In the genomic region with DNA sequence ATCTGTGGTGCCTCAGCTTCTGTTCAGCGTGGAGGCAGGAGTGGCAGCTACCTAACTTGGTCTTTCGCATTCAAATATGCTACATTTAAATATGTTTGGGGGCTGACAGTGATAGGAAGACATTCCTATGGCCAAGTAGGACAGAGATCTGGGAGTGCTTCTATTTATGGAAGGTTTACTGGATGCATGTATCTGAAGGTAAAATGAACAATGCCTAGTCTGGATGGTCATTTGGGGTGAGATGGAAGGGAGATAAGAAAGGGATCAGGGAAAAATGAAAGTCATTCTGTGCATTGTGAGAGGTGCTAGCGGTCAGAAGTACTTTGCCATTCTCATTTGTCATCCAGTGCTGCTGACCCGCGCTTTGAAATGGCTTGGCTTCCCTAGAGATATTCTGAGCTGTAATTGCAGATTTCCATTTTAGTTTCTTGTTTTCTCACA, we compare ENCODE assay signal across 28 cellular contexts.
DNase-seq lines count a peak whose midpoint lies in the region; ATAC-seq and TF ChIP-seq lines count a peak whose summit lies in the region.
"Had no signal": no experiment of that assay in that cellular context is flagged by ENCODE, and none has a peak within 500 bp of the region (broad histone marks: within the 10 kb centered on the region; RNA-seq: fewer than 3 reads in every experiment).

No MANE protein-coding gene starts in this region.

- H2BK5ac ChIP-seq in H9 (ENCODE audit: insufficient read length, low read length): no peak overlapping the region

- peak overlapping the region; percentile 39 to 67 for H3K4me3 Mint-ChIP-seq in H9
- H3K4me3 Mint-ChIP-seq: activated CD8-positive, alpha-beta T cell treated with anti-CD3 and anti-CD28 coated beads for 36 hours; activated naive CD4-positive, alpha-beta T cell treated with anti-CD3 and anti-CD28 coated beads, Interleukin-2, amount 50 U/mL, for 24 hours; activated T-helper 17 cell treated with anti-CD3 and anti-CD28 coated beads, Interleukin-2, amount 50 U/mL, for 72 hours; B cell; endodermal cell; mesothelial cell of epicardium; naive B cell; stimulated activated naive CD8-positive, alpha-beta T cell treated with anti-CD3 and anti-CD28 coated beads, Interleukin-15, Interleukin-2, amounts not matched to agents 100 ng/mL and 50 ng/mL, for 24 hours had no signal

- no peak overlapping the region for H4K91ac ChIP-seq in H9 (ENCODE audit: insufficient read length, low read depth, low read length)

- H3K14ac ChIP-seq in H9 (ENCODE audit: insufficient read depth, low read length): no peak overlapping the region

- no peak for TF ChIP-seq EP300 in ovary (IDR thresholded peaks at IDR 0.05)

- no peaks in the 10 kb centered on the region for H3K79me1 ChIP-seq in H9 (ENCODE audit: insufficient read depth, low read depth, low read length, poor library complexity, severe bottlenecking)

- no TSS peak for BruUV-seq in PC-9 (replicated peaks; lab: Mats Ljungman, UMichigan)

- no peak overlapping the region for H2BK120ac ChIP-seq in H9 (ENCODE audit: low read depth, low read length, poor library complexity, severe bottlenecking)

- H3K9ac ChIP-seq in H9 (ENCODE audit: extremely low read depth, insufficient read length, low read length): no peak overlapping the region
- H3K9ac ChIP-seq: SK-N-SH had no signal

- peaks cover 39 to 42% of the 10 kb centered on the region in 2 experiments for H3K4me1 Mint-ChIP-seq in H9
- H3K4me1 Mint-ChIP-seq: activated naive CD4-positive, alpha-beta T cell treated with anti-CD3 and anti-CD28 coated beads, Interleukin-2, amount 50 U/mL, for 24 hours had no signal

- no peak overlapping the region for H3K18ac ChIP-seq in H9 (ENCODE audit: insufficient read length, low read depth, low read length)

- H2BK12ac ChIP-seq in H9 (ENCODE audit: insufficient read length, low read depth, low read length): no peak overlapping the region

- H3K36me3 ChIP-seq in ACC112 (ENCODE audit: insufficient read depth, low read length): no peaks in the 10 kb centered on the region
- no peaks in the 10 kb centered on the region for H3K36me3 ChIP-seq in ovary
- H3K36me3 ChIP-seq in PC-9 (ENCODE audit: low read depth): no peaks in the 10 kb centered on the region
- H3K36me3 ChIP-seq: esophagus squamous epithelium, left ventricle myocardium inferior, transverse colon had no signal

- H3K27me3 ChIP-seq in ACC112 (ENCODE audit: insufficient read depth, low read length) (no peaks in the 10 kb centered on the region), H9 (ENCODE audit: insufficient read depth, low read length) (no peaks in the 10 kb centered on the region), layer of hippocampus (ENCODE audit: control insufficient read depth, insufficient read depth, low read length) (no peaks in the 10 kb centered on the region), ovary (no peaks in the 10 kb centered on the region), PC-9 (ENCODE audit: insufficient read depth, low read depth) (no peaks in the 10 kb centered on the region)
- H3K27me3 ChIP-seq: esophagus squamous epithelium, transverse colon had no signal

- H3K36me3 Mint-ChIP-seq in H9 (ENCODE audit: insufficient read depth in 1 of 3, low read depth in 3 of 3): 0 out of 7 replicates have a peak, but pooled peaks cover 0 to 2% (median 0%) of the 10 kb centered on the region in 3 experiments
- H3K36me3 Mint-ChIP-seq: activated naive CD4-positive, alpha-beta T cell treated with anti-CD3 and anti-CD28 coated beads, Interleukin-2, amount 50 U/mL, for 24 hours; mesothelial cell of epicardium; naive B cell had no signal

- TF ChIP-seq CTCF in H9 (conservative IDR thresholded peaks at IDR 0.05): no peak
- no peak for TF ChIP-seq CTCF in ovary (IDR thresholded peaks at IDR 0.05)
- TF ChIP-seq CTCF in PC-9 (conservative IDR thresholded peaks at IDR 0.05): no peak

- no peak overlapping the region for H3K23ac ChIP-seq in H9 (ENCODE audit: insufficient read length, low read depth, low read length)

- H4K20me1 ChIP-seq in H9 (ENCODE audit: control insufficient read depth, insufficient read depth, insufficient read length) (no peaks in the 10 kb centered on the region), PC-9 (ENCODE audit: insufficient read depth) (no peaks in the 10 kb centered on the region)

- H2AFZ ChIP-seq in ACC112 (ENCODE audit: low read length, unreplicated experiment) (peak overlapping the region; percentile 50), H9 (ENCODE audit: low read length) (no peak overlapping the region), PC-9 (no peak overlapping the region)

- no peak overlapping the region for H4K8ac ChIP-seq in H9 (replicated peaks; ENCODE audit: insufficient read length, low read depth, low read length)

- no peak overlapping the region for H2BK15ac ChIP-seq in H9 (ENCODE audit: low read depth, low read length)

- no peak for TF ChIP-seq POLR2A in ovary (IDR thresholded peaks at IDR 0.05)

- no peak overlapping the region for H3K4ac ChIP-seq in H9 (ENCODE audit: low read depth, low read length)

- no peak overlapping the region for H4K5ac ChIP-seq in H9 (ENCODE audit: insufficient read length, low read depth, low read length)

- H3K56ac ChIP-seq in H9 (ENCODE audit: insufficient read length, low read depth, low read length): no peak overlapping the region

- H3K9me3 ChIP-seq in H9 (ENCODE audit: control insufficient read depth, low read depth, low read length) (no peaks in the 10 kb centered on the region), ovary (no peaks in the 10 kb centered on the region), PC-9 (ENCODE audit: insufficient read depth, low read depth) (no peaks in the 10 kb centered on the region)
- H3K9me3 ChIP-seq: esophagus squamous epithelium, left ventricle myocardium inferior, SK-N-SH, transverse colon had no signal

- no peaks in the 10 kb centered on the region for H3K23me2 ChIP-seq in H9 (ENCODE audit: insufficient read length, low read depth, low read length, poor library complexity, severe bottlenecking)

- POLR2A ChIA-PET in PC-9 (lab: Charles Lee; ENCODE audit: unreplicated experiment): no interaction called here

- H3K27ac Mint-ChIP-seq in H9: peak overlapping the region; percentile 4 to 65 (median 62)
- H3K27ac Mint-ChIP-seq: activated CD8-positive, alpha-beta T cell treated with anti-CD3 and anti-CD28 coated beads for 36 hours; activated naive CD4-positive, alpha-beta T cell treated with anti-CD3 and anti-CD28 coated beads, Interleukin-2, amount 50 U/mL, for 24 hours; activated T-helper 17 cell treated with anti-CD3 and anti-CD28 coated beads, Interleukin-2, amount 50 U/mL, for 72 hours; B cell; endodermal cell; mesothelial cell of epicardium; naive B cell; stimulated activated naive CD8-positive, alpha-beta T cell treated with anti-CD3 and anti-CD28 coated beads, Interleukin-15, Interleukin-2, amounts not matched to agents 100 ng/mL and 50 ng/mL, for 24 hours had no signal

- H3K4me1 ChIP-seq in ACC112 (ENCODE audit: control insufficient read depth, insufficient read depth, low read length, unreplicated experiment): peaks cover 30% of the 10 kb centered on the region
- H3K4me1 ChIP-seq in H9 (ENCODE audit: insufficient read depth, low read length): peaks cover 13% of the 10 kb centered on the region; the same call in 1 of the 2 replicates
- no peaks in the 10 kb centered on the region for H3K4me1 ChIP-seq in ovary (ENCODE audit: insufficient read depth)
- no peaks in the 10 kb centered on the region for H3K4me1 ChIP-seq in PC-9 (replicated peaks; ENCODE audit: insufficient read depth)
- H3K4me1 ChIP-seq: transverse colon had no signal

- WGBS in H9 (ENCODE audit: extremely low coverage, insufficient read length, low lambda C conversion rate): no CpG with 5 or more reads among the region's 5 CpGs
- 72 to 88% (median 88%) methylated on average over 5 of the region's 5 CpGs for whole genome bisulfite sequencing in ovary, 3 donors

- H3K4me3 ChIP-seq in ACC112 (ENCODE audit: low read depth, low read length): no peak overlapping the region
- H3K4me3 ChIP-seq in ovary: no peak overlapping the region
- no peak overlapping the region for H3K4me3 ChIP-seq in PC-9
- H3K4me3 ChIP-seq: esophagus squamous epithelium, left ventricle myocardium inferior, transverse colon had no signal

- no peaks in the 10 kb centered on the region for H3F3A ChIP-seq in PC-9 (ENCODE audit: insufficient read depth, low read depth)

- H2BK20ac ChIP-seq in H9 (ENCODE audit: low read depth, low read length, poor library complexity, severe bottlenecking): no peak overlapping the region

- H3T11ph ChIP-seq in H9 (ENCODE audit: low read length): no peak overlapping the region

- DNase-seq in H9 (no peak), caudate nucleus (lab: John Stamatoyannopoulos, UW) (no peak), ovary (no peak), PC-9 (no peak), NCI-H526 treated with DMSO at 0.1 percent for 48 hours (lab: John Stamatoyannopoulos, UW) (no peak)
- DNase-seq: activated CD8-positive, alpha-beta T cell treated with anti-CD3 and anti-CD28 coated beads for 36 hours; amygdala; DMS153; endodermal cell; esophagus squamous epithelium; GDM1; IMR-90; left ventricle myocardium inferior; naive B cell; NCI-H1048; NCI-H1930; nucleus accumbens; SK-N-SH; T-helper 2 cell; transverse colon had no signal

- no peaks in the 10 kb centered on the region for H3K9me2 ChIP-seq in PC-9 (ENCODE audit: insufficient read depth)
- H3K9me2 ChIP-seq: SK-N-SH had no signal

- CTCF ChIA-PET in PC-9 (lab: Charles Lee): interaction anchor here (0.6 kb wide), 1 partner anchor 100 kb away, joined by 7 read pairs; no protein-coding TSS in a partner anchor

- peak overlapping the region; percentile 72 for H3K4me2 ChIP-seq in H9 (ENCODE audit: insufficient read depth, insufficient read length, low read length)
- no peak overlapping the region for H3K4me2 ChIP-seq in PC-9
- H3K4me2 ChIP-seq: SK-N-SH had no signal

- no peaks in the 10 kb centered on the region for H3K9me3 Mint-ChIP-seq in H9
- H3K9me3 Mint-ChIP-seq: activated CD8-positive, alpha-beta T cell treated with anti-CD3 and anti-CD28 coated beads for 36 hours; activated naive CD4-positive, alpha-beta T cell treated with anti-CD3 and anti-CD28 coated beads, Interleukin-2, amount 50 U/mL, for 24 hours; activated T-helper 17 cell treated with anti-CD3 and anti-CD28 coated beads, Interleukin-2, amount 50 U/mL, for 72 hours; mesothelial cell of epicardium; naive B cell; stimulated activated naive CD8-positive, alpha-beta T cell treated with anti-CD3 and anti-CD28 coated beads, Interleukin-15, Interleukin-2, amounts not matched to agents 100 ng/mL and 50 ng/mL, for 24 hours had no signal

- no peak overlapping the region for H2AK5ac ChIP-seq in H9 (ENCODE audit: insufficient read length, low read length)

- H3K27ac ChIP-seq in ACC112 (ENCODE audit: low read depth, low read length) (no peak overlapping the region), H9 (ENCODE audit: insufficient read length, low read depth, low read length) (peak overlapping the region; percentile 48), caudate nucleus (ENCODE audit: low read depth, low read length) (peak overlapping the region; percentile 99), layer of hippocampus (ENCODE audit: low read depth, low read length) (peak overlapping the region; percentile 92), ovary (no peak overlapping the region), PC-9 (no peak overlapping the region)
- H3K27ac ChIP-seq: esophagus squamous epithelium, left ventricle myocardium inferior, transverse colon had no signal

- ATAC-seq in HG03025 (IDR thresholded peaks at IDR 0.05; ENCODE audit: low FRiP score, unreplicated experiment): no peak
- ATAC-seq: activated CD8-positive, alpha-beta T cell treated with anti-CD3 and anti-CD28 coated beads for 36 hours; activated T-helper 17 cell treated with anti-CD3 and anti-CD28 coated beads, Interleukin-2, amount 50 U/mL, for 72 hours had no signal

- H3K79me2 ChIP-seq in ACC112 (ENCODE audit: control insufficient read depth, insufficient read depth, low read length, unreplicated experiment) (no peaks in the 10 kb centered on the region), H9 (ENCODE audit: insufficient read depth, low read length) (no peaks in the 10 kb centered on the region), PC-9 (ENCODE audit: low read depth) (no peaks in the 10 kb centered on the region)

- intact Hi-C loops in ovary (cut with DNase I) (no loop called here), PC-9 (cut with micrococcal nuclease; ENCODE audit: unreplicated experiment) (no loop called here)

- H3K27me3 Mint-ChIP-seq in H9 (ENCODE audit: low read depth): no peaks in the 10 kb centered on the region; the same call in 1 of the 2 replicates
- H3K27me3 Mint-ChIP-seq: activated CD8-positive, alpha-beta T cell treated with anti-CD3 and anti-CD28 coated beads for 36 hours; activated naive CD4-positive, alpha-beta T cell treated with anti-CD3 and anti-CD28 coated beads, Interleukin-2, amount 50 U/mL, for 24 hours; activated T-helper 17 cell treated with anti-CD3 and anti-CD28 coated beads, Interleukin-2, amount 50 U/mL, for 72 hours; B cell; naive B cell; stimulated activated naive CD8-positive, alpha-beta T cell treated with anti-CD3 and anti-CD28 coated beads, Interleukin-15, Interleukin-2, amounts not matched to agents 100 ng/mL and 50 ng/mL, for 24 hours had no signal

Comparison
In these comparisons a context has a peak if more than half of its experiments do, and no peak if none do; other contexts are left out.
1. H3K27ac ChIP-seq: peak in H9 (single experiment), caudate nucleus (single experiment) and layer of hippocampus (single experiment); none in ACC112 (single experiment), ovary (0 of 2) and PC-9 (single experiment).